15 cellular contexts compared by ENCODE assay signal in the genomic region with DNA sequence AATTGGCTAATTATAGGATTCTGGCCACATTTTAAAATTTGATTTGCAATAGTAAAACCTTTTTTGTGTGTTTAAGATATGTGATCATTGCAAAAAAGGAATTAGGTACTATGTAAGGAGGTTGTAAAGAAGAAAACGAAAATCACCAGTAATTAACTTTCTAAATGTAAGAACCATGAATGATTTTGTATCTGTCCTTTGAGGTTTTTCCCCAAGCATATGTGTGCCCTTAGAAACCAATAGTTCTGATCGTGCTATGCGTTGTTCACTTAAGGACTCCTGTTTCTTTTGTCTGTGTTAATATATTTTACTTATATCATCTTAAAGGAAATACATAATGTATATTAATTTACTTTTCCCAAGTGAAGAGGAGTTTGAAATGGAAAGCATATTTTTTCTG.
DNase-seq lines count a peak whose midpoint lies in the region; ATAC-seq and TF ChIP-seq lines count a peak whose summit lies in the region.
"Had no signal": no experiment of that assay in that cellular context is flagged by ENCODE, and none has a peak within 500 bp of the region (broad histone marks: within the 10 kb centered on the region; RNA-seq: fewer than 3 reads in every experiment).

No MANE protein-coding gene starts in this region.

- H2AFZ ChIP-seq in ACC112 (ENCODE audit: low read length, unreplicated experiment) (no peak overlapping the region), Loucy (ENCODE audit: low read length) (no peak overlapping the region)

- H3K27me3 ChIP-seq in ACC112 (ENCODE audit: insufficient read depth, low read length) (no peaks in the 10 kb centered on the region), Loucy (ENCODE audit: insufficient read depth, low read length, poor library complexity, severe bottlenecking) (no peaks in the 10 kb centered on the region), prostate gland (replicated peaks; ENCODE audit: insufficient read depth) (no peaks in the 10 kb centered on the region)
- H3K27me3 ChIP-seq: dorsolateral prefrontal cortex, heart left ventricle, right lobe of liver had no signal

- peaks cover 12% of the 10 kb centered on the region for H3K4me1 ChIP-seq in ACC112 (ENCODE audit: control insufficient read depth, insufficient read depth, low read length, unreplicated experiment)
- H3K4me1 ChIP-seq in Loucy (ENCODE audit: insufficient read depth, low read length, poor library complexity, severe bottlenecking) = peaks cover 22% of the 10 kb centered on the region
- H3K4me1 ChIP-seq in prostate gland (replicated peaks) = no peaks in the 10 kb centered on the region
- H3K4me1 ChIP-seq: right lobe of liver had no signal

- peaks cover 4% of the 10 kb centered on the region; the same call in 1 of the 2 replicates for H3K36me3 ChIP-seq in ACC112 (ENCODE audit: insufficient read depth, low read length)
- no peaks in the 10 kb centered on the region for H3K36me3 ChIP-seq in Loucy (ENCODE audit: insufficient read depth, low read length)
- no peaks in the 10 kb centered on the region for H3K36me3 ChIP-seq in prostate gland
- H3K36me3 ChIP-seq: heart left ventricle, right lobe of liver had no signal

- no peak for TF ChIP-seq CTCF in Loucy (conservative IDR thresholded peaks at IDR 0.05; ENCODE audit: low read length)
- TF ChIP-seq CTCF in prostate gland (IDR thresholded peaks at IDR 0.05) = no peak

- peak overlapping the region; percentile 54 for H3K4me2 ChIP-seq in Loucy (ENCODE audit: low read depth, low read length, poor library complexity, severe bottlenecking)
- H3K4me2 ChIP-seq: A549 had no signal

- H4K20me1 ChIP-seq in Loucy (ENCODE audit: insufficient read depth, low read length, poor library complexity, severe bottlenecking) = no peaks in the 10 kb centered on the region

- no peak for DNase-seq in activated CD4-positive, alpha-beta T cell treated with anti-CD3 and anti-CD28 coated beads, Interleukin-2, amount 50 U/mL, for 1 hour
- DNase-seq in NCI-H1436 (lab: John Stamatoyannopoulos, UW) (no peak), prostate gland (ENCODE audit: low spot score) (no peak), NCI-H1105 treated with DMSO at 0.1 percent for 48 hours (lab: John Stamatoyannopoulos, UW) (no peak)
- DNase-seq: activated gamma-delta T cell treated with Interleukin-2 at 50 U/mL for 16 hours, dorsolateral prefrontal cortex, heart left ventricle, midbrain, NCI-H1105, right lobe of liver had no signal

- H3K9me2 ChIP-seq in Loucy (replicated peaks; ENCODE audit: low read depth, low read length) = no peaks in the 10 kb centered on the region

- H3K9me3 ChIP-seq in Loucy (ENCODE audit: insufficient read depth, low read depth, low read length) (no peaks in the 10 kb centered on the region), prostate gland (no peaks in the 10 kb centered on the region)
- H3K9me3 ChIP-seq: A549, heart left ventricle, right lobe of liver had no signal

- no peak for TF ChIP-seq POLR2A in prostate gland (IDR thresholded peaks at IDR 0.05)

- H3K79me2 ChIP-seq in ACC112 (ENCODE audit: control insufficient read depth, insufficient read depth, low read length, unreplicated experiment) = no peaks in the 10 kb centered on the region
- H3K79me2 ChIP-seq in Loucy (ENCODE audit: insufficient read depth, low read length) = no peaks in the 10 kb centered on the region

- peaks cover 6% of the 10 kb centered on the region; the same call in 1 of the 2 replicates for H3F3A ChIP-seq in Loucy (ENCODE audit: low read depth)

- intact Hi-C loops in prostate gland (cut with DNase I) = no loop called here

- H3K4me3 ChIP-seq in ACC112 (ENCODE audit: low read depth, low read length) (peak overlapping the region; percentile 58; the same call in 1 of the 2 replicates), Loucy (ENCODE audit: low read length, poor library complexity, severe bottlenecking) (peak overlapping the region; percentile 45), prostate gland (no peak overlapping the region)
- H3K4me3 ChIP-seq: A549, dorsolateral prefrontal cortex, heart left ventricle, right lobe of liver had no signal

- 83% methylated on average over 3 of the region's 3 CpGs for WGBS in prostate gland

- H3K27ac ChIP-seq in ACC112 (ENCODE audit: low read depth, low read length) (peak overlapping the region; percentile 84), prostate gland (no peak overlapping the region)
- H3K27ac ChIP-seq: A549, dorsolateral prefrontal cortex, heart left ventricle, right lobe of liver had no signal

- no peak overlapping the region for H3K9ac ChIP-seq in Loucy (ENCODE audit: low read depth, low read length, poor library complexity, severe bottlenecking)

- ATAC-seq in GM19455 (IDR thresholded peaks at IDR 0.05; ENCODE audit: unreplicated experiment) = peak; percentile 42
- ATAC-seq in HG02970 (IDR thresholded peaks at IDR 0.05; ENCODE audit: low FRiP score, unreplicated experiment) = peak; percentile 27
- ATAC-seq: A549, heart left ventricle had no signal

Comparison
In these comparisons a context has a peak if more than half of its experiments do, and no peak if none do; other contexts are left out.
1. H3K4me3 ChIP-seq: peak in ACC112 (single experiment) and Loucy (single experiment); none in prostate gland (0 of 2).